ENCODE assay signal across 19 cellular contexts in genomic region chr18:73552171-73552570, GRCh38.
DNase-seq lines count a peak whose midpoint lies in the region; ATAC-seq and TF ChIP-seq lines count a peak whose summit lies in the region.
"Had no signal": no experiment of that assay in that cellular context is flagged by ENCODE, and none has a peak within 500 bp of the region (broad histone marks: within the 10 kb centered on the region; RNA-seq: fewer than 3 reads in every experiment).

No MANE protein-coding gene starts in this region.

- H2AK5ac ChIP-seq in IMR-90 (ENCODE audit: low read depth, low read length) (no peak overlapping the region), mesendoderm (ENCODE audit: low read length) (no peak overlapping the region)

- in situ Hi-C loops in IMR-90 (cut with MboI; ENCODE audit: low sequenced_read_pairs), result no loop called here

- DNase-seq in IMR-90 (no peak), NCI-H69 (lab: John Stamatoyannopoulos, UW) (peak; percentile 31), NCI-H82 treated with DMSO at 0.1 percent for 48 hours (lab: John Stamatoyannopoulos, UW; ENCODE audit: unreplicated experiment) (peak; percentile 45), mesendoderm (peak; percentile 67), activated T-cell treated with anti-CD3 and anti-CD28 coated beads for 4 hours (no peak), heart left ventricle (no peak), esophagus muscularis mucosa (ENCODE audit: extremely low spot score) (no peak), midbrain (lab: John Stamatoyannopoulos, UW) (no peak)
- DNase-seq: 8988T; ACHN; BE2C; C1 segment of cervical spinal cord; CD4-positive, alpha-beta memory T cell; CD4-positive, CD25-positive, alpha-beta regulatory T cell; CD8-positive, alpha-beta memory T cell; COR-L47; DMS79 treated with DMSO at 0.1 percent for 48 hours; GF-D8 had no signal

- H3K4me3 ChIP-seq in IMR-90 (ENCODE audit: insufficient read depth, low read depth, low read length) (no peak overlapping the region), mesendoderm (ENCODE audit: low read length) (no peak overlapping the region), heart left ventricle (no peak overlapping the region), esophagus muscularis mucosa (no peak overlapping the region)
- H3K4me3 ChIP-seq: BLaER1 had no signal

- H3K9me3 ChIP-seq in IMR-90 (ENCODE audit: control insufficient read depth, insufficient read depth, low read length) (no peaks in the 10 kb centered on the region), heart left ventricle (peaks cover 0 to 6% (median 0%) of the 10 kb centered on the region in 12 donors), esophagus muscularis mucosa (no peaks in the 10 kb centered on the region)
- H3K9me3 ChIP-seq: BE2C, BLaER1 had no signal

- H4K91ac ChIP-seq in IMR-90 (ENCODE audit: insufficient read depth, low read depth, low read length), result no peak overlapping the region

- no peak overlapping the region for H3K4me2 ChIP-seq in IMR-90 (ENCODE audit: low read depth, low read length)
- no peak overlapping the region for H3K4me2 ChIP-seq in mesendoderm (ENCODE audit: low read length)
- H3K4me2 ChIP-seq: BLaER1 had no signal

- H3K23ac ChIP-seq in IMR-90 (ENCODE audit: low read depth, low read length) (no peak overlapping the region), mesendoderm (ENCODE audit: low read length) (no peak overlapping the region)

- BruUV-seq in IMR-90 (replicated peaks; lab: Mats Ljungman, UMichigan), result no TSS peak

- ATAC-seq in IMR-90 (ENCODE audit: low read depth) (no peak), heart left ventricle (no peak)

- no peaks in the 10 kb centered on the region for H3K9me1 ChIP-seq in IMR-90 (ENCODE audit: insufficient read depth, low read length)

- POLR2A ChIA-PET in IMR-90 (lab: Charles Lee; ENCODE audit: unreplicated experiment), result no interaction called here

- no peak overlapping the region for H3K14ac ChIP-seq in IMR-90 (replicated peaks; ENCODE audit: low read depth, low read length)

- H3K18ac ChIP-seq in IMR-90 (ENCODE audit: low read depth, low read length) (no peak overlapping the region), mesendoderm (ENCODE audit: low read length) (no peak overlapping the region)

- peak overlapping the region; percentile 56 for H2AFZ ChIP-seq in IMR-90 (replicated peaks; ENCODE audit: low read length, poor library complexity)

- H3K79me1 ChIP-seq in IMR-90 (ENCODE audit: low read depth in 1 of 2, low read length in 2 of 2), result no peaks in the 10 kb centered on the region
- no peaks in the 10 kb centered on the region for H3K79me1 ChIP-seq in mesendoderm (ENCODE audit: low read length)

- TF ChIP-seq RAD21 in IMR-90 (IDR thresholded peaks at IDR 0.05; ENCODE audit: low read length), result no peak

- TF ChIP-seq CTCF in IMR-90 (conservative IDR thresholded peaks at IDR 0.05; ENCODE audit: low read depth, low read length) (no peak), heart left ventricle (IDR thresholded peaks at IDR 0.05) (no peak), esophagus muscularis mucosa (IDR thresholded peaks at IDR 0.05) (no peak)

- intact Hi-C loops in IMR-90 (cut with micrococcal nuclease) (no loop called here), heart left ventricle (cut with DNase I) (no loop called here), esophagus muscularis mucosa (cut with DNase I) (no loop called here)

- TF ChIP-seq POLR2A in IMR-90 (IDR thresholded peaks at IDR 0.05; ENCODE audit: low read depth, low read length) (no peak), heart left ventricle (IDR thresholded peaks at IDR 0.05) (no peak), esophagus muscularis mucosa (IDR thresholded peaks at IDR 0.05; ENCODE audit: low read depth) (no peak)

- H2BK5ac ChIP-seq in IMR-90 (ENCODE audit: low read depth, low read length, poor library complexity, severe bottlenecking), result no peak overlapping the region
- no peak overlapping the region for H2BK5ac ChIP-seq in mesendoderm (ENCODE audit: low read length)

- CTCF ChIA-PET in IMR-90 (lab: Yijun Ruan, JAX), result no interaction called here

- no peak for TF ChIP-seq EP300 in esophagus muscularis mucosa (IDR thresholded peaks at IDR 0.05)

- H3K36me3 ChIP-seq in IMR-90 (ENCODE audit: control insufficient read depth, insufficient read depth, low read length) (no peaks in the 10 kb centered on the region), mesendoderm (ENCODE audit: control insufficient read depth, insufficient read depth, low read length) (no peaks in the 10 kb centered on the region), heart left ventricle (no peaks in the 10 kb centered on the region), esophagus muscularis mucosa (no peaks in the 10 kb centered on the region)
- H3K36me3 ChIP-seq: BE2C, BLaER1 had no signal

- H3K4ac ChIP-seq in IMR-90 (ENCODE audit: low read depth, low read length), result no peak overlapping the region
- no peak overlapping the region for H3K4ac ChIP-seq in mesendoderm (ENCODE audit: low read depth, low read length)

- no peaks in the 10 kb centered on the region for H3K4me1 ChIP-seq in IMR-90 (ENCODE audit: control insufficient read depth, insufficient read depth, low read length)
- no peaks in the 10 kb centered on the region for H3K4me1 ChIP-seq in mesendoderm (ENCODE audit: control insufficient read depth, low read depth, low read length)
- H3K4me1 ChIP-seq in heart left ventricle, result no peaks in the 10 kb centered on the region
- H3K4me1 ChIP-seq in esophagus muscularis mucosa, result no peaks in the 10 kb centered on the region
- H3K4me1 ChIP-seq: BE2C, BLaER1 had no signal

- H3K27ac ChIP-seq in IMR-90 (ENCODE audit: insufficient read depth, low read length) (no peak overlapping the region), mesendoderm (ENCODE audit: low read depth, low read length) (no peak overlapping the region), heart left ventricle (no peak overlapping the region), esophagus muscularis mucosa (replicated peaks in 1 of 4) (no peak overlapping the region)
- H3K27ac ChIP-seq: BLaER1 had no signal

- H2AK9ac ChIP-seq in IMR-90 (replicated peaks; ENCODE audit: low read depth, low read length, poor library complexity), result no peak overlapping the region

- H4K8ac ChIP-seq in IMR-90 (ENCODE audit: low read depth in 2 of 2, low read length in 2 of 2), result no peak overlapping the region
- no peak overlapping the region for H4K8ac ChIP-seq in mesendoderm (ENCODE audit: low read depth, low read length)

- no peaks in the 10 kb centered on the region for H3K27me3 ChIP-seq in IMR-90 (ENCODE audit: control insufficient read depth, insufficient read depth, low read length)
- H3K27me3 ChIP-seq in mesendoderm (ENCODE audit: insufficient read depth, low read length, poor library complexity), result no peaks in the 10 kb centered on the region
- no peaks in the 10 kb centered on the region for H3K27me3 ChIP-seq in heart left ventricle
- no peaks in the 10 kb centered on the region for H3K27me3 ChIP-seq in esophagus muscularis mucosa
- H3K27me3 ChIP-seq: BE2C, BLaER1 had no signal

- no peak overlapping the region for H2BK120ac ChIP-seq in IMR-90 (ENCODE audit: low read depth, low read length)
- no peak overlapping the region for H2BK120ac ChIP-seq in mesendoderm (ENCODE audit: low read depth, low read length)

- H4K5ac ChIP-seq in IMR-90 (ENCODE audit: low read depth, low read length), result no peak overlapping the region
- H4K5ac ChIP-seq in mesendoderm (ENCODE audit: low read length), result no peak overlapping the region

- no CpG with 5 or more reads among the region's 5 CpGs for WGBS in IMR-90 (ENCODE audit: extremely low coverage in 2 of 2, insufficient read length in 1 of 2), 2 experiments
- WGBS in mesendoderm (ENCODE audit: extremely low coverage, insufficient coverage, low lambda C conversion rate), result no CpG with 5 or more reads among the region's 5 CpGs
- WGBS in heart left ventricle, 4 donors, result 69 to 73% (median 72%) methylated on average over 5 of the region's 5 CpGs
- 72% methylated on average over 5 of the region's 5 CpGs for WGBS in esophagus muscularis mucosa

- H3K9ac ChIP-seq in IMR-90 (ENCODE audit: low read depth, low read length) (no peak overlapping the region), mesendoderm (ENCODE audit: low read length) (no peak overlapping the region)
- H3K9ac ChIP-seq: BLaER1 had no signal

- H3K79me2 ChIP-seq in mesendoderm (ENCODE audit: control insufficient read depth, insufficient read depth, low read length), result no peaks in the 10 kb centered on the region

- no peak overlapping the region for H2BK20ac ChIP-seq in IMR-90 (ENCODE audit: low read depth, low read length)

- no peak overlapping the region for H2BK15ac ChIP-seq in IMR-90 (ENCODE audit: low read depth, low read length)
- H2BK15ac ChIP-seq in mesendoderm (replicated peaks; ENCODE audit: low read depth), result no peak overlapping the region

- dilution Hi-C loops in IMR-90 (cut with HindIII; ENCODE audit: low sequenced_read_pairs, unreplicated experiment), result no loop called here

- H3K56ac ChIP-seq in IMR-90 (ENCODE audit: extremely low read depth, insufficient read depth, low read length), result no peak overlapping the region
- no peak overlapping the region for H3K56ac ChIP-seq in mesendoderm (ENCODE audit: low read length)

- no peaks in the 10 kb centered on the region for H4K20me1 ChIP-seq in IMR-90 (ENCODE audit: insufficient read depth, low read length)
- H4K20me1 ChIP-seq: BLaER1 had no signal

TF ChIP-seq in IMR-90, 13 proteins besides CTCF, POLR2A, EP300 and RAD21 (continues in another document):
- TF ChIP-seq CEBPB (IDR thresholded peaks at IDR 0.05; ENCODE audit: low read depth, low read length) (no peak), SMC3 (IDR thresholded peaks at IDR 0.05; ENCODE audit: low read depth, low read length) (no peak), CHD1 (IDR thresholded peaks at IDR 0.05; ENCODE audit: low read depth, low read length) (no peak), BHLHE40 (IDR thresholded peaks at IDR 0.05; ENCODE audit: low read depth, low read length) (no peak), MAFK (IDR thresholded peaks at IDR 0.05; ENCODE audit: low read depth, low read length) (no peak), MAZ (IDR thresholded peaks at IDR 0.05; ENCODE audit: borderline replicate concordance, low read depth, low read length) (no peak), USF2 (IDR thresholded peaks at IDR 0.05; ENCODE audit: low read depth, low read length) (no peak), RCOR1 (IDR thresholded peaks at IDR 0.05; ENCODE audit: insufficient replicate concordance, low read length) (no peak), FOS (IDR thresholded peaks at IDR 0.05; ENCODE audit: low read depth, low read length) (no peak), NFE2L2 (IDR thresholded peaks at IDR 0.05; ENCODE audit: low read depth, low read length) (no peak), MXI1 (IDR thresholded peaks at IDR 0.05; ENCODE audit: borderline replicate concordance, low read depth, low read length) (no peak), RFX5 (IDR thresholded peaks at IDR 0.05; ENCODE audit: low read depth, low read length) (no peak)

Comparison
In these comparisons a context has a peak if more than half of its experiments do, and no peak if none do; other contexts are left out.
1. DNase-seq: peak in NCI-H69 (single experiment), NCI-H82 treated with DMSO at 0.1 percent for 48 hours (single experiment) and mesendoderm (single experiment); none in IMR-90 (single experiment), activated T-cell treated with anti-CD3 and anti-CD28 coated beads for 4 hours (single experiment), heart left ventricle (0 of 5), esophagus muscularis mucosa (single experiment) and midbrain (single experiment).